In the genomic region with DNA sequence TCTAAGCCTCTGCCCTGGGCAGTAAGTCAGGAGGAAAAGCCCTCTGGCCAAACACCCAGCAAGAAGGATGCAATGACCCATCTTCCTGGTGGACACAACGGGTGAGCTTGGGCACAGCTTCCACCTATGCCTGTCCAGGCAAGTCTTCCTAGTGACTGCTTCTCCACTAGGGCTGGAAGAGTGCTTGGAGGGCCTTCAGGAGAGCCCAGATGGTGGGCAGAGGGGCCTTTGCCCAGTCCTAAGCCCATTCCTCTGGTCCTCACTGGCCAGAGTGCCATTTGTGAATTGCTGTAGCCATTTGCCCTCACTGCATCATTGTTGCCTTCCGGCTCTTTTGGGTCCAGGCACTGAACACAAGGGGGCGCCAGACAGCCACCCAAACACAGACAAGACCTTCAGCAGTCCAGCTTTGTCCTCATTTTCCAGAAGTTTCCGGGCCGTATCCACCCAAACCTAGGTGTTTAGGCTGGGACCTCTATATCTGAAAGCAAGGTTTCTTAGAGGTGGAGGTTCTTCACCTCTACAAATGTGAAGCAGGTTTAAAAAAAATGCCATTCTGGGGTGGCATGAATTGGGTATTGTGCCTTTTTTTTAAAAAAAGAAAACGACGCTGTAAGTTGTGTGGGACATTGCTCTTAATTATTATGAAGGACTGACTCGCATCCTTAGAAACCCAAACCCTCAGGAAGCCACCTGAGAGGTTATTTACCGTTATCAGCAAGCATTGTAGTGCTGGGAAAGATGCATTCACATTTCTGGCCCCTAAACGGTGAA, we compare ENCODE assay signal across 8 cellular contexts. TPM values are rescaled to one million over a fixed set of nuclear protein-coding genes. Genes with fewer than 3 reads are reported as not detected.
DNase-seq lines count a peak whose midpoint lies in the region; ATAC-seq, FAIRE-seq and TF ChIP-seq lines count a peak whose summit lies in the region.

No MANE protein-coding gene starts in this region.

- no peak overlapping the region for H3K4me3 Mint-ChIP-seq in activated CD8-positive, alpha-beta memory T cell treated with anti-CD3 and anti-CD28 coated beads, Interleukin-2, amount 10 ng/mL, durations not matched to agents 7 days and 5 days

- H3K4me3 ChIP-seq in endothelial cell of umbilical vein (replicated peaks in 1 of 3; ENCODE audit: insufficient read depth in 1 of 3, low read depth in 1 of 3, low read length in 3 of 3), result no peak overlapping the region
- no peak overlapping the region for H3K4me3 ChIP-seq in mucosa of descending colon

- H3K36me3 Mint-ChIP-seq in activated CD8-positive, alpha-beta memory T cell treated with anti-CD3 and anti-CD28 coated beads, Interleukin-2, amount 10 ng/mL, durations not matched to agents 7 days and 5 days, result peaks cover 12% of the 10 kb centered on the region

- H4K20me1 ChIP-seq in endothelial cell of umbilical vein (replicated peaks; ENCODE audit: control insufficient read depth, extremely low read depth, insufficient read depth, low read length), result no peaks in the 10 kb centered on the region

- no peak overlapping the region for H3K27ac ChIP-seq in endothelial cell of umbilical vein (ENCODE audit: insufficient read depth, low read depth, low read length)

- intact Hi-C loops in endothelial cell of umbilical vein (cut with micrococcal nuclease) (loop anchor here (1.0 kb wide), 3 partner anchors 45 to 141 kb away; no protein-coding TSS in a partner anchor), mucosa of descending colon (cut with DNase I, micrococcal nuclease) (loop anchor here in 1 of 2 donors (10.0 kb wide), 1 partner anchor 126 kb away; no protein-coding TSS in a partner anchor)

- dilution Hi-C loops in endothelial cell of umbilical vein (cut with MboI; ENCODE audit: extremely low pct_ligation_motif_present, low sequenced_read_pairs), result no loop called here

- TF ChIP-seq POLR2A in endothelial cell of umbilical vein (IDR thresholded peaks at IDR 0.05; ENCODE audit: low read depth, low read length), result no peak

- DNase-seq in GM04504 (ENCODE audit: low read depth) (peak; percentile 54), NOMO-1 (lab: John Stamatoyannopoulos, UW; ENCODE audit: unreplicated experiment in 2 of 2) (peak; percentile 59 to 67), endothelial cell of umbilical vein (ENCODE audit: low read depth, low spot score) (peak; percentile 67), mucosa of descending colon (peak; percentile 72 to 91 (median 88))
- DNase-seq in activated CD8-positive, alpha-beta memory T cell treated with anti-CD3 and anti-CD28 coated beads, Interleukin-2, amount 10 ng/mL, durations not matched to agents 7 days and 5 days, result peak; percentile 85
- peak; percentile 36 to 57 for DNase-seq in stimulated activated CD8-positive, alpha-beta memory T cell treated with anti-CD3 and anti-CD28 coated beads, Interleukin-4, amount 100 ng/mL, for 4 hours (ENCODE audit: low read depth in 2 of 2, low spot score in 1 of 2)

- no peaks in the 10 kb centered on the region for H3K79me2 ChIP-seq in endothelial cell of umbilical vein (ENCODE audit: control insufficient read depth, insufficient read depth, low read length)

- H2AFZ ChIP-seq in endothelial cell of umbilical vein (ENCODE audit: low read depth, low read length), result no peak overlapping the region

- TF ChIP-seq CTCF in endothelial cell of umbilical vein (IDR thresholded peaks at IDR 0.05; ENCODE audit: extremely low read depth in 1 of 2, insufficient read depth in 1 of 2, low read depth in 1 of 2, low read length in 2 of 2) (peak; percentile 90 to 91), mucosa of descending colon (IDR thresholded peaks at IDR 0.05) (peak; percentile 74)

- H3K27me3 Mint-ChIP-seq in activated CD8-positive, alpha-beta memory T cell treated with anti-CD3 and anti-CD28 coated beads, Interleukin-2, amount 10 ng/mL, durations not matched to agents 7 days and 5 days, result no peaks in the 10 kb centered on the region

- ATAC-seq in HG03378 (IDR thresholded peaks at IDR 0.05; ENCODE audit: unreplicated experiment) (peak; percentile 64), mucosa of descending colon (peak; percentile 90), GM21825 (IDR thresholded peaks at IDR 0.05; ENCODE audit: unreplicated experiment) (no peak)
- peak; percentile 61 for ATAC-seq in activated CD8-positive, alpha-beta memory T cell treated with anti-CD3 and anti-CD28 coated beads, Interleukin-2, amount 10 ng/mL, durations not matched to agents 7 days and 5 days

- no peaks in the 10 kb centered on the region for H3K27me3 ChIP-seq in endothelial cell of umbilical vein (ENCODE audit: control insufficient read depth in 2 of 2, insufficient read depth in 2 of 2, low read length in 2 of 2)

- H3K4me2 ChIP-seq in endothelial cell of umbilical vein (ENCODE audit: insufficient read depth, low read length), result no peak overlapping the region

- H3K9ac ChIP-seq in endothelial cell of umbilical vein (replicated peaks; ENCODE audit: extremely low read depth, insufficient read depth, low read length), result no peak overlapping the region

- CTCF ChIA-PET in activated CD8-positive, alpha-beta memory T cell treated with anti-CD3 and anti-CD28 coated beads, Interleukin-2, amount 10 ng/mL, durations not matched to agents 7 days and 5 days (lab: Charles Lee), result interaction anchor here (0.6 to 11.7 kb wide), 35 partner anchors 9 to 308 kb away, joined by 3 to 88 read pairs (median 4); no protein-coding TSS in a partner anchor
- CTCF ChIA-PET in endothelial cell of umbilical vein (lab: Charles Lee), result interaction anchor here (0.6 to 5.9 kb wide), 33 partner anchors 10 to 140 kb away, joined by 3 to 109 read pairs (median 5); a partner anchor contains a TSS

- BruUV-seq in endothelial cell of umbilical vein (replicated peaks; lab: Mats Ljungman, UMichigan), result no TSS peak

- peak overlapping the region; percentile 66 for H3K27ac Mint-ChIP-seq in activated CD8-positive, alpha-beta memory T cell treated with anti-CD3 and anti-CD28 coated beads, Interleukin-2, amount 10 ng/mL, durations not matched to agents 7 days and 5 days

- no peaks in the 10 kb centered on the region for H3K9me1 ChIP-seq in endothelial cell of umbilical vein (replicated peaks; ENCODE audit: control insufficient read depth, extremely low read depth, insufficient read depth, low read length)

- H3K4me1 ChIP-seq in endothelial cell of umbilical vein (ENCODE audit: control insufficient read depth, extremely low read depth, insufficient read depth, low read length) (no peaks in the 10 kb centered on the region), mucosa of descending colon (ENCODE audit: low read depth) (no peaks in the 10 kb centered on the region)

- FAIRE-seq in endothelial cell of umbilical vein (lab: Jason Lieb, UNC), result peak; percentile 83

- H3K9me3 Mint-ChIP-seq in activated CD8-positive, alpha-beta memory T cell treated with anti-CD3 and anti-CD28 coated beads, Interleukin-2, amount 10 ng/mL, durations not matched to agents 7 days and 5 days (ENCODE audit: low read depth), result no peaks in the 10 kb centered on the region

- POLR2A ChIA-PET in endothelial cell of umbilical vein (lab: Charles Lee), result interaction anchor here (0.5 kb wide), 1 partner anchor 133 kb away, joined by 3 read pairs; no protein-coding TSS in a partner anchor

- H3K9me3 ChIP-seq in endothelial cell of umbilical vein (replicated peaks; ENCODE audit: control insufficient read depth, insufficient read depth, low read length) (no peaks in the 10 kb centered on the region), mucosa of descending colon (no peaks in the 10 kb centered on the region)

- H3K36me3 ChIP-seq in endothelial cell of umbilical vein (ENCODE audit: control insufficient read depth in 2 of 2, extremely low read depth in 1 of 2, insufficient read depth in 2 of 2, low read length in 2 of 2) (no peaks in the 10 kb centered on the region), mucosa of descending colon (ENCODE audit: low read depth) (no peaks in the 10 kb centered on the region)

- H3K4me1 Mint-ChIP-seq in activated CD8-positive, alpha-beta memory T cell treated with anti-CD3 and anti-CD28 coated beads, Interleukin-2, amount 10 ng/mL, durations not matched to agents 7 days and 5 days, result peaks cover 53% of the 10 kb centered on the region

TF ChIP-seq in endothelial cell of umbilical vein, 7 proteins besides CTCF, POLR2A, EP300 and RAD21:
- TF ChIP-seq POLR2AphosphoS5 (IDR thresholded peaks at IDR 0.05; ENCODE audit: insufficient read depth, low read depth, low read length), result no peak

RNA-seq across cellular contexts. Expression of a gene that starts 29.5 kb away (rescaled TPM):
- total RNA-seq in activated CD8-positive, alpha-beta memory T cell treated with anti-CD3 and anti-CD28 coated beads, Interleukin-2, amount 10 ng/mL, durations not matched to agents 7 days and 5 days, result 1 to 10 TPM; 1.6 to 2.1 TPM
- total RNA-seq in endothelial cell of umbilical vein, result 0.22 and 0.28 TPM in 2 replicates
- polyA plus RNA-seq in endothelial cell of umbilical vein, result 0.62 and 1.4 TPM in 2 replicates
- polyA plus RNA-seq in endothelial cell of umbilical vein (2011; cell fraction: cytosol; rRNA removed), result 0.52 and 0.83 TPM in 2 replicates
- 0.53 and 0.67 TPM in 2 replicates for polyA plus RNA-seq in endothelial cell of umbilical vein (2011; cell fraction: nucleus; rRNA removed)
- 2.0 and 3.5 TPM in 2 replicates for polyA plus RNA-seq in endothelial cell of umbilical vein (2012)
- 0.34 and 1.5 TPM in 2 replicates for polyA minus RNA-seq in endothelial cell of umbilical vein
- not detected for polyA minus RNA-seq in endothelial cell of umbilical vein (2011; cell fraction: cytosol; rRNA and poly(A)+ RNA removed)
- 0.34 and 0.82 TPM in 2 replicates for polyA minus RNA-seq in endothelial cell of umbilical vein (2011; cell fraction: nucleus; rRNA and poly(A)+ RNA removed)
- 1 to 10 TPM in 2 of 3 donors, under 1 TPM in 1; 0.82 to 6.2 (median 4.8) TPM for total RNA-seq in mucosa of descending colon
